In genomic region chr12:120228291-120229070, GRCh38 we compare ENCODE assay signal across 8 cellular contexts.
A peak's percentile ranks its signal among the peaks of the same experiment; 100 is the strongest.
DNase-seq lines count a peak whose midpoint lies in the region; ATAC-seq lines count a peak whose summit lies in the region.

No MANE protein-coding gene starts in this region.

- ATAC-seq in GM18498 (IDR thresholded peaks at IDR 0.05; ENCODE audit: unreplicated experiment) = peak; percentile 77
- peak; percentile 46 for ATAC-seq in HG03097 (IDR thresholded peaks at IDR 0.05; ENCODE audit: low FRiP score, unreplicated experiment)
- no peak for ATAC-seq in GM18519 (IDR thresholded peaks at IDR 0.05; ENCODE audit: low FRiP score, unreplicated experiment)

- peak; percentile 71 for DNase-seq in NCI-H2227 treated with DMSO at 0.1 percent for 48 hours (lab: John Stamatoyannopoulos, UW)
- DNase-seq in activated CD4-positive, CD25-positive, alpha-beta regulatory T cell treated with anti-CD3 and anti-CD28 coated beads, Interleukin-2, amount 50 U/mL, for 16 hours (ENCODE audit: low read depth, low spot score) = peak; percentile 74
- DNase-seq in central memory CD4-positive, alpha-beta T cell = peak; percentile 82
- DNase-seq in iris pigment epithelial cell (ENCODE audit: low read depth) = peak; percentile 75
- DNase-seq in stimulated activated CD4-positive, alpha-beta T cell treated with anti-CD3 and anti-CD28 coated beads, Interleukin-12 subunit alpha, Interleukin-12 subunit beta, amount 100 ng/mL, for 4 hours = peak; percentile 90
